In genomic region chr13:77002590-77003190, GRCh38 we compare ENCODE assay signal across 9 cellular contexts. TPM values are rescaled to one million over a fixed set of nuclear protein-coding genes. Genes with fewer than 3 reads are reported as not detected.
DNase-seq lines count a peak whose midpoint lies in the region; ATAC-seq and TF ChIP-seq lines count a peak whose summit lies in the region.
"Had no signal": no experiment of that assay in that cellular context is flagged by ENCODE, and none has a peak within 500 bp of the region (broad histone marks: within the 10 kb centered on the region; RNA-seq: fewer than 3 reads in every experiment).

No MANE protein-coding gene starts in this region.

- H3K4me3 ChIP-seq in DND-41 (ENCODE audit: low read depth in 1 of 2, low read length in 2 of 2) (no peak overlapping the region), adrenal gland (no peak overlapping the region)

- WGBS in adrenal gland, 4 donors, result 60 to 69% (median 63%) methylated on average over 7 of the region's 7 CpGs

- DNase-seq in DND-41, result no peak
- DNase-seq in HuH-7 (ENCODE audit: low spot score), result peak; percentile 12
- DNase-seq in adrenal gland, result no peak
- DNase-seq in kidney tubule cell (ENCODE audit: low spot score), result peak; percentile 40
- DNase-seq in islet precursor cell, result no peak
- no peak for DNase-seq in RPMI8226

- H3K4me2 ChIP-seq in DND-41 (ENCODE audit: insufficient read depth, low read length), result no peak overlapping the region

- H2AFZ ChIP-seq in DND-41 (ENCODE audit: low read depth, low read length), result no peak overlapping the region

- H3K4me1 ChIP-seq in DND-41 (ENCODE audit: insufficient read depth, low read length), result no peaks in the 10 kb centered on the region
- H3K4me1 ChIP-seq in adrenal gland (replicated peaks in 1 of 2), result peaks cover 9 to 14% of the 10 kb centered on the region in 2 donors

- H3K9me3 ChIP-seq in DND-41 (ENCODE audit: insufficient read depth, low read length, severe bottlenecking) (no peaks in the 10 kb centered on the region), adrenal gland (replicated peaks in 1 of 3) (no peaks in the 10 kb centered on the region)
- H3K9me3 ChIP-seq: neutrophil had no signal

- H3K9ac ChIP-seq in DND-41 (ENCODE audit: low read depth, low read length), result no peak overlapping the region

- peaks cover 23% of the 10 kb centered on the region for H3K79me2 ChIP-seq in DND-41 (ENCODE audit: insufficient read depth, low read length)

- H3K27ac ChIP-seq in DND-41 (ENCODE audit: low read length) (no peak overlapping the region), adrenal gland (no peak overlapping the region)
- H3K27ac ChIP-seq: neutrophil had no signal

- TF ChIP-seq CTCF in DND-41 (IDR thresholded peaks at IDR 0.05; ENCODE audit: borderline replicate concordance, extremely low read depth, low read length, poor library complexity, severe bottlenecking), result peak; percentile 75
- TF ChIP-seq CTCF in adrenal gland (IDR thresholded peaks at IDR 0.05), result peak; percentile 28 to 62 (median 49)

- H3K27me3 ChIP-seq in DND-41 (ENCODE audit: insufficient read depth, low read length, poor library complexity), result no peaks in the 10 kb centered on the region
- no peaks in the 10 kb centered on the region for H3K27me3 ChIP-seq in adrenal gland
- H3K27me3 ChIP-seq: neutrophil had no signal

- peak; percentile 51; the same call in 1 of the 3 replicates for ATAC-seq in DND-41 (ENCODE audit: insufficient read depth, low read depth)
- ATAC-seq in activated CD4-positive, CD25-positive, alpha-beta regulatory T cell treated with anti-CD3 and anti-CD28 coated beads, Interleukin-2, amount 50 U/mL, for 24 hours, result no peak
- no peak for ATAC-seq in GM19452 (IDR thresholded peaks at IDR 0.05; ENCODE audit: unreplicated experiment)

- H3K36me3 ChIP-seq in DND-41 (ENCODE audit: insufficient read depth, low read length) (peaks cover 83% of the 10 kb centered on the region), adrenal gland (replicated peaks in 1 of 2) (peaks cover 0 to 18% of the 10 kb centered on the region in 2 donors)

- peaks cover 11% of the 10 kb centered on the region; the same call in 1 of the 2 replicates for H4K20me1 ChIP-seq in DND-41 (ENCODE audit: insufficient read depth, low read length)

- no peak for TF ChIP-seq POLR2A in adrenal gland (IDR thresholded peaks at IDR 0.05)

- intact Hi-C loops in adrenal gland (cut with DNase I), result no loop called here

RNA-seq across cellular contexts. Expression of gene CLN5, which starts 10.8 kb away (rescaled TPM):
- 10 to 100 TPM; 21.6 to 46.9 (median 37.1) TPM for total RNA-seq in adrenal gland
- polyA plus RNA-seq in adrenal gland, result 10 to 100 TPM; 16.7 to 42.7 (median 21.3) TPM

RNA-seq across cellular contexts. Expression of gene FBXL3, which starts 24.3 kb away (rescaled TPM):
- 10 to 100 TPM; 30.5 to 87.4 (median 50.0) TPM for total RNA-seq in adrenal gland
- polyA plus RNA-seq in adrenal gland, result 10 to 100 TPM; 12.1 to 45.4 (median 14.4) TPM

RNA-seq across cellular contexts. Expression of gene ACOD1, which starts 54.4 kb away (rescaled TPM):
- not detected for total RNA-seq in adrenal gland
- polyA plus RNA-seq in adrenal gland, result not detected

Comparison
In these comparisons a context has a peak if more than half of its experiments do, and no peak if none do; other contexts are left out.
1. DNase-seq: peak in HuH-7 (single experiment) and kidney tubule cell (single experiment); none in DND-41 (single experiment), adrenal gland (0 of 7), islet precursor cell (single experiment) and RPMI8226 (single experiment).